ENCODE assay signal across 9 cellular contexts in the genomic region with DNA sequence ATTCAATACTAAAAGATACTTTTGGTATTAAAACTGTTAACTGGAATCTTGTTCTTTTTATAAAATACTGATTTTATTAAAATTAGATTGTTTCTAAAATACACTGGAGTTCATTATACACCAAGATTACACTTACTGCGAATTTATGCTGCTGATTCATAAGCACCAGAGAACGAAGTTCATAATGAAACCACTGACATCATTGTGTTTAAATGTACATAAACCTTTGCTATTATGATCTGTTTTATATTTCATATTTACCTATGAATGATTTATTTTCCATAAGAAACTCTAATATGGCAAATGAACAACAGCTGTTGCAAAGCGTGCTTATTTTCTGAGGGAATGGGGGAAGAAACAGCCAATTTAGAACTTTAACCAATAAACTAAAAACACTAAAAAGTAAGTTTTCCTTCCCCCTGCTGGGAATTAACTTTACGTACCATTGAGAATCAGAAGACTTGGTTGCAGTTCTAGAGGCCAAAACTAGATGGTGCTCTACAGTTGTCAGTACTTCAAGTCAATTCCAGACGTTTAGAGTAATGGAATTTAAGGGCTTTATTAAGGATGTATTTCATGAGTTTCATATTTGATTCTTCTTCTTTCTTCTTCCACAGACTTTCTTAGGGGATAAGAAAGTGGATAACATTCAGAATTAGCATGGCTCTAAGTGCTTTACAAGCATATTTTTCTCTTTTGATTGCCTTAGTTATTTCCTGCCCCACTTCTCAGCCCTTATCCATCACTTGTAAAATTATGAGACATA. TPM values are rescaled to one million over a fixed set of nuclear protein-coding genes. Genes with fewer than 3 reads are reported as not detected.
DNase-seq lines count a peak whose midpoint lies in the region; ATAC-seq and TF ChIP-seq lines count a peak whose summit lies in the region.
"Had no signal": no experiment of that assay in that cellular context is flagged by ENCODE, and none has a peak within 500 bp of the region (broad histone marks: within the 10 kb centered on the region; RNA-seq: fewer than 3 reads in every experiment).

No MANE protein-coding gene starts in this region.

- H3K9me3 Mint-ChIP-seq in endothelial cell (ENCODE audit: unreplicated experiment) (no peaks in the 10 kb centered on the region), neural crest cell (no peaks in the 10 kb centered on the region)

- no peak overlapping the region for H3K4me3 ChIP-seq in heart right ventricle

- ATAC-seq in heart right ventricle (peak in 2 of 8 donors; percentile 53 to 71), GM21619 (IDR thresholded peaks at IDR 0.05; ENCODE audit: unreplicated experiment) (peak; percentile 87)

- no peaks in the 10 kb centered on the region for H3K36me3 ChIP-seq in heart right ventricle

- no peak overlapping the region for H3K27ac ChIP-seq in heart right ventricle

- peak; percentile 32 to 88 (median 79) for TF ChIP-seq CTCF in heart right ventricle (IDR thresholded peaks at IDR 0.05)
- TF ChIP-seq CTCF in endothelial cell (IDR thresholded peaks at IDR 0.05; ENCODE audit: unreplicated experiment) = peak; percentile 70
- peak; percentile 77 for TF ChIP-seq CTCF in neural crest cell (conservative IDR thresholded peaks at IDR 0.05)

- H3K36me3 Mint-ChIP-seq in endothelial cell (ENCODE audit: low read depth, unreplicated experiment) (no peaks in the 10 kb centered on the region), neural crest cell (ENCODE audit: low read depth) (no peaks in the 10 kb centered on the region)

- WGBS in heart right ventricle, 2 donors = 4 to 9% methylated on average over 5 of the region's 5 CpGs

- H3K27me3 ChIP-seq in heart right ventricle = peaks cover 0 to 10% (median 0%) of the 10 kb centered on the region in 7 donors

- H3K27me3 Mint-ChIP-seq in endothelial cell (ENCODE audit: unreplicated experiment) = no peaks in the 10 kb centered on the region
- H3K27me3 Mint-ChIP-seq in neural crest cell (ENCODE audit: low read depth) = no peaks in the 10 kb centered on the region

- H3K4me1 ChIP-seq in heart right ventricle = no peaks in the 10 kb centered on the region

- no peak overlapping the region for H3K27ac Mint-ChIP-seq in endothelial cell (ENCODE audit: unreplicated experiment)
- no peak overlapping the region for H3K27ac Mint-ChIP-seq in neural crest cell (ENCODE audit: unreplicated experiment)

- DNase-seq in heart right ventricle (peak in 1 of 2 donors; percentile 20), cardiac septum (ENCODE audit: low spot score) (no peak), HuH-7 (ENCODE audit: low spot score) (peak; percentile 16), RPMI8226 (peak; percentile 58), endothelial cell (ENCODE audit: low spot score) (peak; percentile 28), neural crest cell (ENCODE audit: low read depth, low spot score) (no peak)
- no peak for DNase-seq in activated CD4-positive, alpha-beta T cell treated with anti-CD3 and anti-CD28 coated beads, Interleukin-2, amount 50 U/mL, for 4 hours
- DNase-seq: left cardiac atrium had no signal

- intact Hi-C loops in heart right ventricle (cut with DNase I) (loop anchor here in 8 of 10 donors (2.0 to 10.0 kb wide), 5 partner anchors 269 to 329 kb away; no protein-coding TSS in a partner anchor), cardiac septum (cut with DNase I) (loop anchor here (5.0 kb wide), 1 partner anchor 277 kb away; no protein-coding TSS in a partner anchor)

- H3K4me3 Mint-ChIP-seq in endothelial cell (ENCODE audit: unreplicated experiment) (no peak overlapping the region), neural crest cell (no peak overlapping the region)

- no peaks in the 10 kb centered on the region for H3K4me1 Mint-ChIP-seq in endothelial cell (ENCODE audit: unreplicated experiment)
- no peaks in the 10 kb centered on the region for H3K4me1 Mint-ChIP-seq in neural crest cell

- no peaks in the 10 kb centered on the region for H3K9me3 ChIP-seq in heart right ventricle

RNA-seq across cellular contexts. Expression of a gene that starts 30.8 kb away (rescaled TPM):
- total RNA-seq in heart right ventricle (1 to 10 TPM in 9 of 10 donors, under 1 TPM in 1; 0.97 to 2.8 (median 2.0) TPM), cardiac septum (3.3 TPM), endothelial cell (ENCODE audit: unreplicated experiment) (0.33 TPM), neural crest cell (0.09 TPM in 1 of 2 replicates, not detected in the other)
- polyA plus RNA-seq in heart right ventricle = under 1 TPM; 0.26 to 0.59 TPM

RNA-seq across cellular contexts. Expression of a gene that starts 38.8 kb away (rescaled TPM):
- total RNA-seq in heart right ventricle (10 to 100 TPM; 36.8 to 63.8 (median 48.0) TPM), cardiac septum (37.0 TPM), endothelial cell (ENCODE audit: unreplicated experiment) (26.5 TPM), neural crest cell (17.2 and 17.7 TPM in 2 replicates)
- polyA plus RNA-seq in heart right ventricle = 10 to 100 TPM; 35.6 to 36.2 TPM

Comparison
In these comparisons a context has a peak if more than half of its experiments do, and no peak if none do; other contexts are left out.
1. DNase-seq: peak in HuH-7 (single experiment), RPMI8226 (single experiment) and endothelial cell (single experiment); none in cardiac septum (single experiment), neural crest cell (single experiment) and activated CD4-positive, alpha-beta T cell treated with anti-CD3 and anti-CD28 coated beads, Interleukin-2, amount 50 U/mL, for 4 hours (0 of 2).
2. Peak in every context shown above with its lines, with median percentiles within 50 percentile points of each other: CTCF ChIP-seq.